Comparison of ENCODE assay signal across 23 cellular contexts in genomic region chr9:123727332-123727731, GRCh38.
"Had no signal": no experiment of that assay in that cellular context is flagged by ENCODE, and none has a peak within 500 bp of the region (broad histone marks: within the 10 kb centered on the region; RNA-seq: fewer than 3 reads in every experiment).

No MANE protein-coding gene starts in this region.

- ATAC-seq: activated CD4-positive, alpha-beta T cell treated with anti-CD3 and anti-CD28 coated beads for 36 hours; activated T-cell treated with anti-CD3 and anti-CD28 coated beads, Interleukin-2, amount 50 U/mL, for 4 hours; gastroesophageal sphincter; left cardiac atrium; natural killer cell treated with Interleukin-12 subunit alpha and Interleukin-12 subunit beta and Interleukin-15 and Interleukin-18, amount 100 ng/mL, for 72 hours; stimulated activated naive B cell treated with anti-CD40 and anti-IgM and Interleukin-4, amounts not matched to agents 10 μg/mL and 1 μg/mL and 100 μg/mL, for 72 hours; WTC11 had no signal

- H3K9me3 ChIP-seq: gastroesophageal sphincter, thoracic aorta had no signal

- H3K4me3 ChIP-seq: breast epithelium, coronary artery, gastroesophageal sphincter, thoracic aorta, upper lobe of left lung had no signal

- H3K27me3 ChIP-seq: breast epithelium, gastroesophageal sphincter, upper lobe of left lung had no signal

- H3K36me3 ChIP-seq: breast epithelium, gastroesophageal sphincter, thoracic aorta, upper lobe of left lung had no signal

- H3K4me1 ChIP-seq: breast epithelium, upper lobe of left lung had no signal

- DNase-seq: activated CD4-positive, alpha-beta T cell treated with anti-CD3 and anti-CD28 coated beads for 36 hours; activated CD4-positive, alpha-beta T cell treated with anti-CD3 and anti-CD28 coated beads, Interleukin-2, amount 50 U/mL, for 4 hours; activated CD8-positive, alpha-beta memory T cell treated with anti-CD3 and anti-CD28 coated beads, Interleukin-2, amount 50 U/mL, for 48 hours; activated naive CD4-positive, alpha-beta T cell treated with Interleukin-2 at 50 U/mL for 16 hours; activated naive CD8-positive, alpha-beta T cell treated with anti-CD3 and anti-CD28 coated beads for 36 hours; activated T-cell treated with anti-CD3 and anti-CD28 coated beads, Interleukin-2, amount 50 U/mL, for 4 hours; amniotic stem cell; head of caudate nucleus; hypothalamus; islet precursor cell; left cardiac atrium; stimulated activated CD4-positive, alpha-beta T cell treated with anti-CD3 and anti-CD28 coated beads, Interleukin-2, amount 100 ng/mL, for 48 hours; stimulated activated CD8-positive, alpha-beta memory T cell treated with anti-CD3 and anti-CD28 coated beads, Interleukin-4, amount 100 ng/mL, for 48 hours; stimulated activated naive B cell treated with anti-CD40 and anti-IgM and Interleukin-4, amounts not matched to agents 10 μg/mL and 1 μg/mL and 100 μg/mL, for 72 hours; T1000; upper lobe of left lung had no signal

- H3K27ac ChIP-seq: breast epithelium, coronary artery, epithelial cell of prostate, gastroesophageal sphincter, thoracic aorta, upper lobe of left lung had no signal
